ENCODE assay signal across 1 cellular context in genomic region chr10:80202934-80203834, GRCh38.
TF ChIP-seq lines count a peak whose summit lies in the region.

No MANE protein-coding gene starts in this region.

TF ChIP-seq in K562, 482 proteins besides CTCF, POLR2A, EP300 and RAD21 (continued from another document and continues in another):
- TF ChIP-seq MAZ (CRISPR knock-in tag; conservative IDR thresholded peaks at IDR 0.05 in 1 of 2, IDR thresholded peaks at IDR 0.05 in 1 of 2): peak; percentile 98 to 100
- no peak for TF ChIP-seq E2F8 (IDR thresholded peaks at IDR 0.05; ENCODE audit: low read depth, partially characterized antibody)
- no peak for TF ChIP-seq ID3 (CRISPR knock-in tag; IDR thresholded peaks at IDR 0.05)
- peak; percentile 89 for TF ChIP-seq ID3 (tag; IDR thresholded peaks at IDR 0.05)
- peak in 1 of 2 experiments; percentile 91; a peak in 2 of 4 replicates for TF ChIP-seq RCOR1 (IDR thresholded peaks at IDR 0.05; ENCODE audit: borderline replicate concordance in 1 of 2, low read depth in 2 of 2, low read length in 2 of 2)
- peak; percentile 94 for TF ChIP-seq CEBPG (CRISPR knock-in tag; IDR thresholded peaks at IDR 0.05)
- peak; percentile 88 to 90 for TF ChIP-seq CEBPG (tag; conservative IDR thresholded peaks at IDR 0.05 in 1 of 2, IDR thresholded peaks at IDR 0.05 in 1 of 2)
- no peak for TF ChIP-seq MIER1 (IDR thresholded peaks at IDR 0.05; ENCODE audit: low read depth)
- TF ChIP-seq ETV5 (CRISPR knock-in tag; IDR thresholded peaks at IDR 0.05; ENCODE audit: low read depth): no peak
- peak; percentile 34; the same call in 1 of the 2 replicates for TF ChIP-seq TEAD4 (IDR thresholded peaks at IDR 0.05; ENCODE audit: low read length)
- TF ChIP-seq TEAD4 (CRISPR knock-in tag; IDR thresholded peaks at IDR 0.05; ENCODE audit: borderline replicate concordance): no peak
- TF ChIP-seq ZNF431 (CRISPR knock-in tag; IDR thresholded peaks at IDR 0.05): 0 out of 2 replicates have a peak, but pooled peaks have one; percentile 66
- TF ChIP-seq ERF (CRISPR knock-in tag; IDR thresholded peaks at IDR 0.05): peak; percentile 80; the same call in 1 of the 2 replicates
- TF ChIP-seq ZC3H8 (IDR thresholded peaks at IDR 0.05): 0 out of 2 replicates have a peak, but pooled peaks have one; percentile 2
- no peak for TF ChIP-seq ZNF778 (CRISPR knock-in tag; IDR thresholded peaks at IDR 0.05)
- no peak for TF ChIP-seq IRF2 (CRISPR knock-in tag; IDR thresholded peaks at IDR 0.05)
- no peak for TF ChIP-seq ZNF717 (CRISPR knock-in tag; IDR thresholded peaks at IDR 0.05)
- peak; percentile 98 for TF ChIP-seq BHLHE40 (IDR thresholded peaks at IDR 0.05; ENCODE audit: low read length)
- no peak for TF ChIP-seq RERE (CRISPR knock-in tag; IDR thresholded peaks at IDR 0.05; ENCODE audit: borderline replicate concordance)
- no peak; the same call in 1 of the 2 replicates for TF ChIP-seq ZBTB26 (CRISPR knock-in tag; IDR thresholded peaks at IDR 0.05)
- TF ChIP-seq DMBX1 (CRISPR knock-in tag; IDR thresholded peaks at IDR 0.05; ENCODE audit: borderline replicate concordance): no peak; the same call in 1 of the 2 replicates
- TF ChIP-seq HNRNPH1 (optimal IDR thresholded peaks at IDR 0.05; ENCODE audit: low read depth, low read length): no peak
- TF ChIP-seq ZNF395 (CRISPR knock-in tag; IDR thresholded peaks at IDR 0.05): no peak
- no peak for TF ChIP-seq ZFP36 (IDR thresholded peaks at IDR 0.05; ENCODE audit: low read depth, low read length, partially characterized antibody)
- TF ChIP-seq GTF2E2 (tag; IDR thresholded peaks at IDR 0.05): 0 out of 2 replicates have a peak, but pooled peaks have one; percentile 31
- TF ChIP-seq ARID1B (IDR thresholded peaks at IDR 0.05): peak; percentile 57; the same call in 1 of the 2 replicates
- peak; percentile 100 for TF ChIP-seq ZNF121 (CRISPR knock-in tag; conservative IDR thresholded peaks at IDR 0.05)
- TF ChIP-seq MGA (IDR thresholded peaks at IDR 0.05): no peak; the same call in 1 of the 2 replicates
- peak; percentile 92 for TF ChIP-seq USF1 (CRISPR knock-in tag; IDR thresholded peaks at IDR 0.05)
- no peak for TF ChIP-seq ZKSCAN3 (CRISPR knock-in tag; IDR thresholded peaks at IDR 0.05)
- TF ChIP-seq RBM14 (IDR thresholded peaks at IDR 0.05; ENCODE audit: borderline replicate concordance, insufficient read depth, low read depth, low read length): no peak
- TF ChIP-seq POU5F1 (IDR thresholded peaks at IDR 0.05; ENCODE audit: borderline replicate concordance, low read depth, low read length, partially characterized antibody): no peak
- TF ChIP-seq TAF15 (IDR thresholded peaks at IDR 0.05; ENCODE audit: low read depth, low read length): no peak
- no peak for TF ChIP-seq DDX20 (tag; IDR thresholded peaks at IDR 0.05; ENCODE audit: low read depth)
- TF ChIP-seq ZNF76 (CRISPR knock-in tag; IDR thresholded peaks at IDR 0.05; ENCODE audit: borderline replicate concordance): 0 out of 2 replicates have a peak, but pooled peaks have one; percentile 13
- TF ChIP-seq ZC3H11A (IDR thresholded peaks at IDR 0.05; ENCODE audit: low read depth, low read length): no peak
